1 cellular context compared by ENCODE assay signal in genomic region chr7:79868010-79868409, GRCh38.
TF ChIP-seq lines count a peak whose summit lies in the region.

No MANE protein-coding gene starts in this region.

TF ChIP-seq in IMR-90, 13 proteins besides CTCF, POLR2A, EP300 and RAD21 (continued from another document):
- TF ChIP-seq USF2 (IDR thresholded peaks at IDR 0.05; ENCODE audit: low read depth, low read length) (no peak), RFX5 (IDR thresholded peaks at IDR 0.05; ENCODE audit: low read depth, low read length) (no peak), MAZ (IDR thresholded peaks at IDR 0.05; ENCODE audit: borderline replicate concordance, low read depth, low read length) (no peak), FOS (IDR thresholded peaks at IDR 0.05; ENCODE audit: low read depth, low read length) (no peak), BHLHE40 (IDR thresholded peaks at IDR 0.05; ENCODE audit: low read depth, low read length) (no peak)
